Comparison of ENCODE assay signal across 19 cellular contexts in genomic region chr20:51469046-51469445, GRCh38.
A peak's percentile ranks its signal among the peaks of the same experiment; 100 is the strongest.
DNase-seq lines count a peak whose midpoint lies in the region.
"Had no signal": no experiment of that assay in that cellular context is flagged by ENCODE, and none has a peak within 500 bp of the region (broad histone marks: within the 10 kb centered on the region; RNA-seq: fewer than 3 reads in every experiment).

No MANE protein-coding gene starts in this region.

- H3K27ac Mint-ChIP-seq in activated T-helper 1 cell treated with anti-CD3 and anti-CD28 coated beads, Interleukin-12 subunit alpha, Interleukin-12 subunit beta, Interleukin-2, Interleukin-4 antibody, amounts not matched to agents 30 ng/mL and 10 ng/mL and 1 ng/mL, durations not matched to agents 14 hours and 24 hours and 36 hours: peak overlapping the region; percentile 83
- H3K27ac Mint-ChIP-seq: progenitor cell of endocrine pancreas, WTC11 had no signal

- H3K9me3 Mint-ChIP-seq in activated T-helper 1 cell treated with anti-CD3 and anti-CD28 coated beads, Interleukin-12 subunit alpha, Interleukin-12 subunit beta, Interleukin-2, Interleukin-4 antibody, amounts not matched to agents 30 ng/mL and 10 ng/mL and 1 ng/mL, durations not matched to agents 14 hours and 24 hours and 36 hours: no peaks in the 10 kb centered on the region
- H3K9me3 Mint-ChIP-seq: mesothelial cell of epicardium, WTC11 had no signal

- H3K9me3 ChIP-seq in SJCRH30 (replicated peaks): no peaks in the 10 kb centered on the region
- H3K9me3 ChIP-seq: colonic mucosa, stomach, upper lobe of left lung had no signal

- H3K4me3 Mint-ChIP-seq in activated T-helper 1 cell treated with anti-CD3 and anti-CD28 coated beads, Interleukin-12 subunit alpha, Interleukin-12 subunit beta, Interleukin-2, Interleukin-4 antibody, amounts not matched to agents 30 ng/mL and 10 ng/mL and 1 ng/mL, durations not matched to agents 14 hours and 24 hours and 36 hours: no peak overlapping the region
- H3K4me3 Mint-ChIP-seq: brain, mesothelial cell of epicardium, WTC11 had no signal

- DNase-seq in activated effector memory CD4-positive, alpha-beta T cell treated with anti-CD3 and anti-CD28 coated beads, Interleukin-2, amount 50 U/mL, for 16 hours: peak; percentile 37
- no peak for DNase-seq in activated effector memory CD4-positive, alpha-beta T cell treated with Interleukin-2 at 50 U/mL for 16 hours
- DNase-seq in NCI-H1105 treated with DMSO at 0.1 percent for 48 hours (lab: John Stamatoyannopoulos, UW) (peak; percentile 19), posterior vena cava (ENCODE audit: low spot score) (peak; percentile 37), SJCRH30 (no peak), COLO668 (lab: John Stamatoyannopoulos, UW; ENCODE audit: unreplicated experiment) (no peak), NCI-H2081 treated with DMSO at 0.1 percent for 48 hours (lab: John Stamatoyannopoulos, UW) (no peak)
- no peak for DNase-seq in activated T-helper 1 cell treated with anti-CD3 and anti-CD28 coated beads, Interleukin-12 subunit alpha, Interleukin-12 subunit beta, Interleukin-2, Interleukin-4 antibody, amounts not matched to agents 30 ng/mL and 10 ng/mL and 1 ng/mL, durations not matched to agents 14 hours and 24 hours and 36 hours (ENCODE audit: low spot score)
- DNase-seq: activated naive CD4-positive, alpha-beta T cell treated with anti-CD3 and anti-CD28 coated beads, Interleukin-2, amount 50 U/mL, for 16 hours; colonic mucosa; DND-41; glutamatergic neuron; IMR-90; stomach; upper lobe of left lung had no signal

- no peak overlapping the region for H3K27ac ChIP-seq in SJCRH30
- H3K27ac ChIP-seq: colonic mucosa, upper lobe of left lung had no signal

- H3K36me3 ChIP-seq in SJCRH30: no peaks in the 10 kb centered on the region
- H3K36me3 ChIP-seq: colonic mucosa, upper lobe of left lung had no signal

- no peak overlapping the region for H3K4me3 ChIP-seq in SJCRH30
- H3K4me3 ChIP-seq: colonic mucosa, stomach, upper lobe of left lung had no signal

- intact Hi-C loops in activated T-helper 1 cell treated with anti-CD3 and anti-CD28 coated beads, Interleukin-12 subunit alpha, Interleukin-12 subunit beta, Interleukin-2, Interleukin-4 antibody, amounts not matched to agents 30 ng/mL and 10 ng/mL and 1 ng/mL, durations not matched to agents 14 hours and 24 hours and 36 hours (cut with micrococcal nuclease): no loop called here
- intact Hi-C loops in posterior vena cava (cut with DNase I): no loop called here

- no peaks in the 10 kb centered on the region for H3K27me3 Mint-ChIP-seq in activated T-helper 1 cell treated with anti-CD3 and anti-CD28 coated beads, Interleukin-12 subunit alpha, Interleukin-12 subunit beta, Interleukin-2, Interleukin-4 antibody, amounts not matched to agents 30 ng/mL and 10 ng/mL and 1 ng/mL, durations not matched to agents 14 hours and 24 hours and 36 hours (ENCODE audit: insufficient read depth)
- H3K27me3 Mint-ChIP-seq: progenitor cell of endocrine pancreas had no signal

- H3K4me1 Mint-ChIP-seq in activated T-helper 1 cell treated with anti-CD3 and anti-CD28 coated beads, Interleukin-12 subunit alpha, Interleukin-12 subunit beta, Interleukin-2, Interleukin-4 antibody, amounts not matched to agents 30 ng/mL and 10 ng/mL and 1 ng/mL, durations not matched to agents 14 hours and 24 hours and 36 hours (ENCODE audit: low read depth): peaks cover 65% of the 10 kb centered on the region

- no peaks in the 10 kb centered on the region for H3K4me1 ChIP-seq in SJCRH30
- H3K4me1 ChIP-seq: colonic mucosa had no signal

- H3K36me3 Mint-ChIP-seq in activated T-helper 1 cell treated with anti-CD3 and anti-CD28 coated beads, Interleukin-12 subunit alpha, Interleukin-12 subunit beta, Interleukin-2, Interleukin-4 antibody, amounts not matched to agents 30 ng/mL and 10 ng/mL and 1 ng/mL, durations not matched to agents 14 hours and 24 hours and 36 hours (ENCODE audit: low read depth): peaks cover 66% of the 10 kb centered on the region
- H3K36me3 Mint-ChIP-seq: brain, WTC11 had no signal

- H3K27me3 ChIP-seq in SJCRH30: peaks cover 14% of the 10 kb centered on the region
- H3K27me3 ChIP-seq: colonic mucosa, stomach, upper lobe of left lung had no signal

Comparison
In these comparisons a context has a peak if more than half of its experiments do, and no peak if none do; other contexts are left out.
1. DNase-seq: peak in activated effector memory CD4-positive, alpha-beta T cell treated with anti-CD3 and anti-CD28 coated beads, Interleukin-2, amount 50 U/mL, for 16 hours (single experiment), NCI-H1105 treated with DMSO at 0.1 percent for 48 hours (single experiment) and posterior vena cava (single experiment); none in activated effector memory CD4-positive, alpha-beta T cell treated with Interleukin-2 at 50 U/mL for 16 hours (single experiment), activated T-helper 1 cell treated with anti-CD3 and anti-CD28 coated beads, Interleukin-12 subunit alpha, Interleukin-12 subunit beta, Interleukin-2, Interleukin-4 antibody, amounts not matched to agents 30 ng/mL and 10 ng/mL and 1 ng/mL, durations not matched to agents 14 hours and 24 hours and 36 hours (single experiment), SJCRH30 (0 of 2), COLO668 (single experiment) and NCI-H2081 treated with DMSO at 0.1 percent for 48 hours (single experiment).